20 cellular contexts compared by ENCODE assay signal in the genomic region with DNA sequence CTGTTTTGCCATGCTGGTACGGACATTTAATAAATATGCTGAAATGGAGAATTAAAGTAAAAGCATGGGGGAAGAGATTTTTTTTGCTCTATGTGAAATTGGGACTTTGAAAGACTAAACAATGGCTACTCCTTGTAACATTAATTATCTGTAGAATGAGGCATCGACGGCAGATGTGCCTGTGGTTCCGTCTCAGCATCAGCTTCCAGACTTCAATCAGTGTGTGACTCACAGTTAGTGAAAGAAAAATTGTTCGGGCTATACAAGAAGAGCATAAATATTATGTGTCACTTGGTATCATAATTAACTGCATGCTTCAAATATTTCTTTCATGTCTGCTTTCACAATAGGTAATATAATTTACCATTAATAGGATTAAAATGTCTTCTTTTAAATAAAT.
DNase-seq lines count a peak whose midpoint lies in the region; FAIRE-seq and TF ChIP-seq lines count a peak whose summit lies in the region.
"Had no signal": no experiment of that assay in that cellular context is flagged by ENCODE, and none has a peak within 500 bp of the region (broad histone marks: within the 10 kb centered on the region; RNA-seq: fewer than 3 reads in every experiment).

No MANE protein-coding gene starts in this region.

- CTCF ChIA-PET in Calu3 (lab: Charles Lee): no interaction called here

- H3K27ac Mint-ChIP-seq in Calu3 (ENCODE audit: unreplicated experiment): no peak overlapping the region

- H3K36me3 Mint-ChIP-seq in Calu3 (ENCODE audit: insufficient read depth, unreplicated experiment): no peaks in the 10 kb centered on the region

- H3K27ac ChIP-seq in mesenchymal stem cell (ENCODE audit: low read length, poor library complexity, severe bottlenecking): no peak overlapping the region
- no peak overlapping the region for H3K27ac ChIP-seq in right atrium auricular region
- H3K27ac ChIP-seq: adrenal gland, esophagus squamous epithelium, parathyroid adenoma, spleen, upper lobe of right lung had no signal

- 50% methylated on average over 4 of the region's 5 CpGs for WGBS in mesenchymal stem cell

- H3K79me1 ChIP-seq in mesenchymal stem cell (replicated peaks; ENCODE audit: low read length, poor library complexity, severe bottlenecking): no peaks in the 10 kb centered on the region

- H3K18ac ChIP-seq in mesenchymal stem cell (ENCODE audit: low read depth in 1 of 2, low read length in 2 of 2): no peak overlapping the region

- H3K4me3 ChIP-seq in bronchial epithelial cell (ENCODE audit: low read depth, low read length) (no peak overlapping the region), mesenchymal stem cell (ENCODE audit: insufficient read depth in 1 of 2, low read depth in 1 of 2, low read length in 2 of 2) (no peak overlapping the region), right atrium auricular region (no peak overlapping the region)
- H3K4me3 ChIP-seq: adrenal gland, esophagus squamous epithelium, spleen, upper lobe of right lung had no signal

- H2BK15ac ChIP-seq in mesenchymal stem cell (ENCODE audit: low read depth, poor library complexity, severe bottlenecking): no peak overlapping the region

- no peaks in the 10 kb centered on the region for H3K4me1 Mint-ChIP-seq in Calu3 (ENCODE audit: low read depth, unreplicated experiment)

- no peak overlapping the region for H2AFZ ChIP-seq in mesenchymal stem cell (ENCODE audit: low read depth, low read length)
- H2AFZ ChIP-seq: parathyroid adenoma had no signal

- intact Hi-C loops in Calu3 (cut with micrococcal nuclease; ENCODE audit: unreplicated experiment): no loop called here

- H3K36me3 ChIP-seq in bronchial epithelial cell (ENCODE audit: control insufficient read depth, insufficient read depth, low read length) (no peaks in the 10 kb centered on the region), mesenchymal stem cell (ENCODE audit: control insufficient read depth in 1 of 2, insufficient read depth in 2 of 2, low read depth in 1 of 2, low read length in 2 of 2) (no peaks in the 10 kb centered on the region), right atrium auricular region (no peaks in the 10 kb centered on the region)
- H3K36me3 ChIP-seq: adrenal gland, esophagus squamous epithelium, spleen, upper lobe of right lung had no signal

- peaks cover 20% of the 10 kb centered on the region for H3K9me3 Mint-ChIP-seq in Calu3 (ENCODE audit: low read depth, unreplicated experiment)

- H3K4ac ChIP-seq in mesenchymal stem cell (ENCODE audit: low read depth in 1 of 2, low read length in 2 of 2): no peak overlapping the region

- no peak for FAIRE-seq in bronchial epithelial cell (lab: Jason Lieb, UNC)
- FAIRE-seq: colon, TTC549 had no signal

- H2BK120ac ChIP-seq in mesenchymal stem cell (ENCODE audit: low read depth, low read length): no peak overlapping the region

- peaks cover 5% of the 10 kb centered on the region for H3K27me3 Mint-ChIP-seq in Calu3 (ENCODE audit: unreplicated experiment)

- no peak overlapping the region for H4K91ac ChIP-seq in mesenchymal stem cell (ENCODE audit: low read length)

- no peaks in the 10 kb centered on the region for H3K4me1 ChIP-seq in mesenchymal stem cell (ENCODE audit: control insufficient read depth, insufficient read depth, low read depth, low read length)
- no peaks in the 10 kb centered on the region for H3K4me1 ChIP-seq in right atrium auricular region
- H3K4me1 ChIP-seq: adrenal gland, esophagus squamous epithelium, parathyroid adenoma, spleen, upper lobe of right lung had no signal

- no peak overlapping the region for H2BK12ac ChIP-seq in mesenchymal stem cell (ENCODE audit: low read length in 2 of 2)

- H3K9ac ChIP-seq in mesenchymal stem cell (ENCODE audit: low read length): no peak overlapping the region
- H3K9ac ChIP-seq: parathyroid adenoma had no signal

- TF ChIP-seq CTCF in bronchial epithelial cell (IDR thresholded peaks at IDR 0.05; ENCODE audit: insufficient read depth, low read length, severe bottlenecking) (no peak), Calu3 (IDR thresholded peaks at IDR 0.05; ENCODE audit: unreplicated experiment) (no peak), right atrium auricular region (IDR thresholded peaks at IDR 0.05) (no peak)

- DNase-seq in AG20443 (ENCODE audit: low spot score): peak; percentile 61
- peak; percentile 77 for DNase-seq in LHCN-M2 (ENCODE audit: low read depth)
- DNase-seq in bronchial epithelial cell (ENCODE audit: low read depth): peak; percentile 1
- DNase-seq in mesenchymal stem cell: peak; percentile 26
- DNase-seq in ureter (ENCODE audit: low spot score): no peak
- DNase-seq in Calu3: no peak
- DNase-seq in right atrium auricular region (ENCODE audit: low spot score): no peak
- no peak for DNase-seq in NCI-H2081 treated with DMSO at 0.1 percent for 48 hours (lab: John Stamatoyannopoulos, UW)
- DNase-seq: activated CD4-positive, alpha-beta T cell treated with anti-CD3 and anti-CD28 coated beads, Interleukin-2, amount 50 U/mL, for 48 hours; esophagus squamous epithelium; KBM-7; NCI-H1436 treated with DMSO at 0.1 percent for 48 hours; NCI-H446; spleen; stimulated activated naive CD4-positive, alpha-beta T cell treated with Interleukin-2 at 50 U/mL for 16 hours; upper lobe of right lung had no signal

- H3K9me3 ChIP-seq in mesenchymal stem cell (ENCODE audit: control insufficient read depth, low read length) (no peaks in the 10 kb centered on the region), right atrium auricular region (no peaks in the 10 kb centered on the region)
- H3K9me3 ChIP-seq: adrenal gland, esophagus squamous epithelium, spleen, upper lobe of right lung had no signal

- no peak overlapping the region for H2AK5ac ChIP-seq in mesenchymal stem cell (ENCODE audit: low read length, severe bottlenecking)

- H4K8ac ChIP-seq in mesenchymal stem cell (ENCODE audit: low read length): no peak overlapping the region

- no peak overlapping the region for H3K23ac ChIP-seq in mesenchymal stem cell (ENCODE audit: low read length in 2 of 2)

- H3K14ac ChIP-seq in mesenchymal stem cell (ENCODE audit: low read length in 2 of 2): no peak overlapping the region

- no peak overlapping the region for H2BK5ac ChIP-seq in mesenchymal stem cell (ENCODE audit: low read depth, low read length, poor library complexity, severe bottlenecking)

- no TSS peak for BruUV-seq in Calu3 (replicated peaks; lab: Mats Ljungman, UMichigan)

- H3K27me3 ChIP-seq in bronchial epithelial cell (ENCODE audit: control insufficient read depth, insufficient read depth, low read length) (no peaks in the 10 kb centered on the region), mesenchymal stem cell (ENCODE audit: control insufficient read depth in 1 of 2, insufficient read depth in 1 of 2, low read length in 2 of 2) (peaks cover 0 to 14% of the 10 kb centered on the region in 2 experiments), right atrium auricular region (no peaks in the 10 kb centered on the region)
- H3K27me3 ChIP-seq: adrenal gland, esophagus squamous epithelium had no signal

- H3K4me3 Mint-ChIP-seq in Calu3 (ENCODE audit: low read depth, unreplicated experiment): no peak overlapping the region

- no peak overlapping the region for H3K4me2 ChIP-seq in mesenchymal stem cell (ENCODE audit: low read length, poor library complexity, severe bottlenecking)

Comparison
In these comparisons a context has a peak if more than half of its experiments do, and no peak if none do; other contexts are left out.
1. DNase-seq: peak in AG20443 (single experiment), LHCN-M2 (single experiment), bronchial epithelial cell (single experiment) and mesenchymal stem cell (single experiment); none in ureter (single experiment), Calu3 (single experiment), right atrium auricular region (single experiment) and NCI-H2081 treated with DMSO at 0.1 percent for 48 hours (single experiment).